ENCODE assay signal across 8 cellular contexts in genomic region chr11:47400813-47401279, GRCh38. TPM values are rescaled to one million over a fixed set of nuclear protein-coding genes. Genes with fewer than 3 reads are reported as not detected.
DNase-seq lines count a peak whose midpoint lies in the region; ATAC-seq and TF ChIP-seq lines count a peak whose summit lies in the region.

No MANE protein-coding gene starts in this region.

- H2AFZ ChIP-seq in DND-41 (ENCODE audit: low read depth, low read length) = no peak overlapping the region

- H3K36me3 ChIP-seq in DND-41 (ENCODE audit: insufficient read depth, low read length) (no peaks in the 10 kb centered on the region), HUES48 (ENCODE audit: control insufficient read depth, insufficient read depth, low read length) (no peaks in the 10 kb centered on the region), MG63 (no peaks in the 10 kb centered on the region)

- peak overlapping the region; percentile 95; the same call in 1 of the 2 replicates for H3K4me2 ChIP-seq in DND-41 (ENCODE audit: insufficient read depth, low read length)

- no peak overlapping the region for H3K27ac ChIP-seq in DND-41 (ENCODE audit: low read length)
- H3K27ac ChIP-seq in HUES48 (ENCODE audit: low read depth, low read length) = peak overlapping the region; percentile 76

- DNase-seq in DND-41 (no peak), chondrocyte (ENCODE audit: low spot score) (no peak), natural killer cell (no peak), MG63 (no peak), AG08395 (ENCODE audit: low spot score) (no peak)
- no peak for DNase-seq in stimulated activated naive CD4-positive, alpha-beta T cell (lab: John Stamatoyannopoulos, UW)

- H3K27me3 Mint-ChIP-seq in chondrocyte (ENCODE audit: low read depth) (no peaks in the 10 kb centered on the region), natural killer cell (ENCODE audit: low read depth in 2 of 2) (no peaks in the 10 kb centered on the region)

- no peak overlapping the region; the same call in 1 of the 2 replicates for H3K9ac ChIP-seq in DND-41 (ENCODE audit: low read depth, low read length)
- H3K9ac ChIP-seq in HUES48 (ENCODE audit: low read depth, low read length) = peak overlapping the region; percentile 35

- H3K9me3 Mint-ChIP-seq in chondrocyte (ENCODE audit: low read depth) (no peaks in the 10 kb centered on the region), natural killer cell (no peaks in the 10 kb centered on the region)

- TF ChIP-seq CTCF in DND-41 (IDR thresholded peaks at IDR 0.05; ENCODE audit: borderline replicate concordance, extremely low read depth, low read length, poor library complexity, severe bottlenecking) (no peak), chondrocyte (IDR thresholded peaks at IDR 0.05) (no peak), natural killer cell (IDR thresholded peaks at IDR 0.05) (no peak)

- H3K4me1 Mint-ChIP-seq in chondrocyte (ENCODE audit: low read depth) (peaks cover 9% of the 10 kb centered on the region), natural killer cell (peaks cover 11 to 24% of the 10 kb centered on the region in 2 donors)

- no peaks in the 10 kb centered on the region for H3K36me3 Mint-ChIP-seq in chondrocyte (ENCODE audit: low read depth)
- H3K36me3 Mint-ChIP-seq in natural killer cell = no peaks in the 10 kb centered on the region

- ATAC-seq in DND-41 (ENCODE audit: insufficient read depth, low read depth) (no peak), GM21367 (IDR thresholded peaks at IDR 0.05; ENCODE audit: unreplicated experiment) (peak; percentile 63), natural killer cell (peak in 2 of 3 donors; percentile 40 to 74)

- no peaks in the 10 kb centered on the region for H3K79me2 ChIP-seq in DND-41 (ENCODE audit: insufficient read depth, low read length)

- intact Hi-C loops in natural killer cell (cut with micrococcal nuclease) = loop anchor here (10.0 kb wide), 1 partner anchor 226 kb away; the partner anchor contains the start of gene ARFGAP2

- H3K4me1 ChIP-seq in DND-41 (ENCODE audit: insufficient read depth, low read length) = peaks cover 19% of the 10 kb centered on the region
- peaks cover 27% of the 10 kb centered on the region for H3K4me1 ChIP-seq in HUES48 (ENCODE audit: control insufficient read depth, insufficient read depth, low read length)

- H3K4me3 ChIP-seq in DND-41 (ENCODE audit: low read depth in 1 of 2, low read length in 2 of 2) (no peak overlapping the region), HUES48 (ENCODE audit: low read depth, low read length) (peak overlapping the region; percentile 52), MG63 (no peak overlapping the region)

- no peaks in the 10 kb centered on the region for H3K9me3 ChIP-seq in DND-41 (ENCODE audit: insufficient read depth, low read length, severe bottlenecking)
- no peaks in the 10 kb centered on the region for H3K9me3 ChIP-seq in HUES48 (ENCODE audit: control insufficient read depth, insufficient read depth, low read length)
- H3K9me3 ChIP-seq in MG63 = no peaks in the 10 kb centered on the region

- H3K4me3 Mint-ChIP-seq in chondrocyte (ENCODE audit: unreplicated experiment) = peak overlapping the region; percentile 54
- H3K4me3 Mint-ChIP-seq in natural killer cell = peak overlapping the region; percentile 69

- H3K27me3 ChIP-seq in DND-41 (ENCODE audit: insufficient read depth, low read length, poor library complexity) = no peaks in the 10 kb centered on the region
- no peaks in the 10 kb centered on the region for H3K27me3 ChIP-seq in HUES48 (ENCODE audit: control insufficient read depth, insufficient read depth, low read length)
- no peaks in the 10 kb centered on the region for H3K27me3 ChIP-seq in MG63

- H3K27ac Mint-ChIP-seq in chondrocyte (ENCODE audit: unreplicated experiment) (peak overlapping the region; percentile 83), natural killer cell (peak overlapping the region; percentile 75 to 82)

- no peaks in the 10 kb centered on the region for H4K20me1 ChIP-seq in DND-41 (ENCODE audit: insufficient read depth, low read length)

RNA-seq across cellular contexts. Expression of gene SLC39A13, which starts 7.5 kb away (rescaled TPM):
- total RNA-seq in chondrocyte (113 to 124 TPM (median 120 TPM) in 3 replicates), natural killer cell (10 to 100 TPM; 29.1 to 34.7 (median 32.6) TPM)
- 34.0 and 51.1 TPM in 2 replicates for total RNA-seq in MG63 (2014; rRNA removed; shearing (Covaris generic); ENCODE audit: low replicate concordance)

RNA-seq across cellular contexts. Expression of gene SPI1, which starts 22.5 kb away (rescaled TPM):
- total RNA-seq in chondrocyte = not detected in 3 replicates
- total RNA-seq in natural killer cell = 10 to 100 TPM; 15.0 to 65.4 (median 55.4) TPM
- total RNA-seq in MG63 (2014; rRNA removed; shearing (Covaris generic); ENCODE audit: low replicate concordance) = not detected in 2 replicates

RNA-seq across cellular contexts. Expression of gene PSMC3, which starts 25.4 kb away (rescaled TPM):
- total RNA-seq in chondrocyte (100 to 139 TPM (median 108 TPM) in 3 replicates), natural killer cell (10 to 100 TPM; 74.0 to 85.9 (median 77.7) TPM)
- total RNA-seq in MG63 (2014; rRNA removed; shearing (Covaris generic); ENCODE audit: low replicate concordance) = 147 and 165 TPM in 2 replicates

RNA-seq across cellular contexts. Expression of gene RAPSN, which starts 48.1 kb away (rescaled TPM):
- total RNA-seq in chondrocyte (0.33 to 0.35 TPM (median 0.34 TPM) in 3 replicates), natural killer cell (1 to 10 TPM; 1.6 to 2.2 (median 1.7) TPM)
- 0.16 TPM in 1 of 2 replicates, not detected in the other for total RNA-seq in MG63 (2014; rRNA removed; shearing (Covaris generic); ENCODE audit: low replicate concordance)

RNA-seq across cellular contexts. Expression of gene MYBPC3, which starts 48.3 kb away (rescaled TPM):
- not detected in 3 replicates for total RNA-seq in chondrocyte
- total RNA-seq in natural killer cell = under 1 TPM in 2 of 3 donors, not detected in 1; 0.45 to 0.53 TPM
- not detected in 2 replicates for total RNA-seq in MG63 (2014; rRNA removed; shearing (Covaris generic); ENCODE audit: low replicate concordance)

Comparison
In these comparisons a context has a peak if more than half of its experiments do, and no peak if none do; other contexts are left out.
1. RNA of gene SPI1, which starts 22.5 kb away (total RNA-seq): 15.0 to 65.4 TPM in natural killer cell; not detected in chondrocyte and not detected in MG63; every median in the first group is over 10 times any median in the second.